Comparison of ENCODE assay signal across 17 cellular contexts in the genomic region with DNA sequence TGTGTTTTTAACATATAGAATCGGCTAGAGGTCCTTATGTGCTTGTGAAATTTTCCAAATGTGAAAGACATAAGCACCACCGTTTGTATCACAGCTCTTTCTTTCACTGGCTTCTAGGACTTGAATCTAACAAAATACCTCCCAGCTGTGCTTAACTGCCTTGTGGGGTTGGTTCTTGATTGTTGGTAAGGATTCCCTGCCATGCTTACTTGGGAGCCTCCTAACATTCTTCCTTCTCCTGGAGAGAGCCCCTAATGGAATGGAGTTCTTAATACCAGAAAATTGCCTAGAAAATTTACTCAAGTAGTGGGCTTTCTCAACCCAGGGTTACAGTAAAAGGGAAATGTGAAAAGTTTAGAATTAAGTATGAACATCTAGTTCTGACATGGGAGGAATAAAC.
DNase-seq lines count a peak whose midpoint lies in the region; ATAC-seq, FAIRE-seq and TF ChIP-seq lines count a peak whose summit lies in the region.
"Had no signal": no experiment of that assay in that cellular context is flagged by ENCODE, and none has a peak within 500 bp of the region (broad histone marks: within the 10 kb centered on the region; RNA-seq: fewer than 3 reads in every experiment).

No MANE protein-coding gene starts in this region.

- no peak overlapping the region for H4K91ac ChIP-seq in H1 (replicated peaks; ENCODE audit: insufficient read length, low read length)
- no peak overlapping the region for H4K91ac ChIP-seq in neuronal stem cell (ENCODE audit: low read depth, low read length, poor library complexity)

- no peak overlapping the region for H2BK12ac ChIP-seq in H1 (ENCODE audit: low read depth, low read length)
- no peak overlapping the region for H2BK12ac ChIP-seq in neuronal stem cell (ENCODE audit: low read length)

- H3K36me3 ChIP-seq in PC-9 (ENCODE audit: low read depth), result no peaks in the 10 kb centered on the region
- H3K36me3 ChIP-seq in H1 (ENCODE audit: control insufficient read depth in 2 of 4, insufficient read depth in 4 of 4, low read length in 3 of 4), result no peaks in the 10 kb centered on the region
- H3K36me3 ChIP-seq in mesendoderm (ENCODE audit: control insufficient read depth, insufficient read depth, low read length), result no peaks in the 10 kb centered on the region
- H3K36me3 ChIP-seq in neuronal stem cell (replicated peaks in 1 of 2; ENCODE audit: control insufficient read depth in 2 of 2, insufficient read depth in 2 of 2, low read length in 2 of 2), result no peaks in the 10 kb centered on the region
- no peaks in the 10 kb centered on the region for H3K36me3 ChIP-seq in gastrocnemius medialis
- H3K36me3 ChIP-seq: HAP-1 had no signal

- H2BK15ac ChIP-seq in H1 (ENCODE audit: low read length) (no peak overlapping the region), mesendoderm (replicated peaks; ENCODE audit: low read depth) (no peak overlapping the region), neuronal stem cell (ENCODE audit: low read length) (no peak overlapping the region)

- POLR2A ChIA-PET in PC-9 (lab: Charles Lee; ENCODE audit: unreplicated experiment), result no interaction called here
- POLR2A ChIA-PET in H1 (lab: Charles Lee; ENCODE audit: partially characterized antibody), result no interaction called here

- H2BK5ac ChIP-seq in H1 (ENCODE audit: low read depth, low read length), result no peak overlapping the region
- no peak overlapping the region for H2BK5ac ChIP-seq in mesendoderm (ENCODE audit: low read length)
- no peak overlapping the region for H2BK5ac ChIP-seq in neuronal stem cell (ENCODE audit: low read length)

- H3K4ac ChIP-seq in H1 (replicated peaks; ENCODE audit: insufficient read length, low read depth, low read length), result no peak overlapping the region
- no peak overlapping the region for H3K4ac ChIP-seq in mesendoderm (ENCODE audit: low read depth, low read length)
- no peak overlapping the region for H3K4ac ChIP-seq in neuronal stem cell (ENCODE audit: low read length)

- no peak overlapping the region for H3K9ac ChIP-seq in H1 (replicated peaks in 1 of 4; ENCODE audit: extremely low read depth in 1 of 4, low read depth in 3 of 4, low read length in 3 of 4)
- no peak overlapping the region for H3K9ac ChIP-seq in mesendoderm (ENCODE audit: low read length)
- no peak overlapping the region for H3K9ac ChIP-seq in neuronal stem cell (ENCODE audit: low read depth, low read length, poor library complexity)

- H3K4me3 ChIP-seq in PC-9 (no peak overlapping the region), H1 (ENCODE audit: extremely low read depth in 1 of 4, insufficient read depth in 2 of 4, low read depth in 3 of 4, low read length in 4 of 4) (no peak overlapping the region), mesendoderm (ENCODE audit: low read length) (no peak overlapping the region), neuronal stem cell (ENCODE audit: low read length in 2 of 2) (no peak overlapping the region), gastrocnemius medialis (no peak overlapping the region)
- H3K4me3 ChIP-seq: HAP-1 had no signal

- H3K79me2 ChIP-seq in PC-9 (ENCODE audit: low read depth), result no peaks in the 10 kb centered on the region
- no peaks in the 10 kb centered on the region for H3K79me2 ChIP-seq in H1 (ENCODE audit: control insufficient read depth in 1 of 2, insufficient read depth in 2 of 2, low read length in 2 of 2)
- no peaks in the 10 kb centered on the region for H3K79me2 ChIP-seq in mesendoderm (ENCODE audit: control insufficient read depth, insufficient read depth, low read length)

- in situ Hi-C loops in gastrocnemius medialis (cut with MboI; ENCODE audit: low sequenced_read_pairs in 4 of 4), result no loop called here

- H2BK120ac ChIP-seq in H1 (replicated peaks; ENCODE audit: low read depth, low read length), result no peak overlapping the region
- H2BK120ac ChIP-seq in mesendoderm (ENCODE audit: low read depth, low read length), result no peak overlapping the region
- no peak overlapping the region for H2BK120ac ChIP-seq in neuronal stem cell (ENCODE audit: low read depth, low read length)

- no peak for TF ChIP-seq CTCF in PC-9 (conservative IDR thresholded peaks at IDR 0.05)
- TF ChIP-seq CTCF in H1 (IDR thresholded peaks at IDR 0.05; ENCODE audit: control extremely low read depth in 1 of 3, insufficient read depth in 1 of 3, low read depth in 1 of 3, low read length in 3 of 3), result no peak
- no peak for TF ChIP-seq CTCF in gastrocnemius medialis (IDR thresholded peaks at IDR 0.05 in 4 of 5, conservative IDR thresholded peaks at IDR 0.05 in 1 of 5)

- H3K23ac ChIP-seq in H1 (ENCODE audit: insufficient read length), result no peak overlapping the region
- no peak overlapping the region for H3K23ac ChIP-seq in mesendoderm (ENCODE audit: low read length)
- no peak overlapping the region for H3K23ac ChIP-seq in neuronal stem cell (ENCODE audit: low read depth, low read length, poor library complexity)

- H3K4me2 ChIP-seq in PC-9 (no peak overlapping the region), H1 (ENCODE audit: insufficient read depth in 1 of 2, low read depth in 2 of 2, low read length in 2 of 2) (no peak overlapping the region), mesendoderm (ENCODE audit: low read length) (no peak overlapping the region), neuronal stem cell (ENCODE audit: insufficient read depth, low read length, poor library complexity, severe bottlenecking) (no peak overlapping the region)

- TF ChIP-seq RAD21 in H1 (IDR thresholded peaks at IDR 0.05 in 1 of 2, conservative IDR thresholded peaks at IDR 0.05 in 1 of 2; ENCODE audit: low read depth in 2 of 2, low read length in 2 of 2), result no peak

- no peaks in the 10 kb centered on the region for H3K23me2 ChIP-seq in H1 (ENCODE audit: low read depth, low read length)

- H3K79me1 ChIP-seq in H1 (ENCODE audit: low read depth, low read length) (no peaks in the 10 kb centered on the region), mesendoderm (ENCODE audit: low read length) (no peaks in the 10 kb centered on the region), neuronal stem cell (ENCODE audit: low read depth, low read length) (no peaks in the 10 kb centered on the region)

- intact Hi-C loops in PC-9 (cut with micrococcal nuclease; ENCODE audit: unreplicated experiment), result no loop called here
- intact Hi-C loops in gastrocnemius medialis (cut with DNase I; ENCODE audit: low total_unique reads), result no loop called here

- CTCF ChIA-PET in PC-9 (lab: Charles Lee) (no interaction called here), H1 (lab: Charles Lee; ENCODE audit: partially characterized antibody) (interaction anchor here (1.2 kb wide), 1 partner anchor 22 kb away, joined by 3 read pairs; no protein-coding TSS in a partner anchor)

- H3K56ac ChIP-seq in H1 (replicated peaks; ENCODE audit: insufficient read length, low read depth, low read length) (no peak overlapping the region), mesendoderm (ENCODE audit: low read length) (no peak overlapping the region)

- TF ChIP-seq POLR2A in H1 (IDR thresholded peaks at IDR 0.05; ENCODE audit: control extremely low read depth in 1 of 2, low read depth in 2 of 2, low read length in 2 of 2) (no peak), gastrocnemius medialis (IDR thresholded peaks at IDR 0.05) (no peak)

- H3K27ac ChIP-seq in PC-9, result no peak overlapping the region
- no peak overlapping the region for H3K27ac ChIP-seq in H1 (ENCODE audit: low read depth, low read length)
- no peak overlapping the region for H3K27ac ChIP-seq in mesendoderm (ENCODE audit: low read depth, low read length)
- H3K27ac ChIP-seq in neuronal stem cell (replicated peaks; ENCODE audit: low read length), result no peak overlapping the region
- H3K27ac ChIP-seq in gastrocnemius medialis, result no peak overlapping the region
- H3K27ac ChIP-seq: C4-2B had no signal

- H3K9me2 ChIP-seq in PC-9 (ENCODE audit: insufficient read depth), result no peaks in the 10 kb centered on the region

- H3K4me1 ChIP-seq in PC-9 (replicated peaks; ENCODE audit: insufficient read depth) (no peaks in the 10 kb centered on the region), H1 (replicated peaks in 1 of 4; ENCODE audit: control insufficient read depth in 3 of 4, insufficient read depth in 4 of 4, low read length in 3 of 4) (no peaks in the 10 kb centered on the region), mesendoderm (ENCODE audit: control insufficient read depth, low read depth, low read length) (no peaks in the 10 kb centered on the region), neuronal stem cell (ENCODE audit: control insufficient read depth in 2 of 2, insufficient read depth in 1 of 2, low read depth in 1 of 2, low read length in 2 of 2) (no peaks in the 10 kb centered on the region), gastrocnemius medialis (no peaks in the 10 kb centered on the region)
- H3K4me1 ChIP-seq: Caco-2 had no signal

- 77% methylated on average over 2 of the region's 2 CpGs; no CpG with 5 or more reads in 1 of the 2 experiments for WGBS in H1 (ENCODE audit: extremely low coverage in 1 of 2, insufficient coverage in 1 of 2, insufficient read length in 1 of 2, insufficient replicate concordance in 2 of 2, low coverage in 1 of 2, low lambda C conversion rate in 2 of 2, missing lambda C conversion rate in 1 of 2), 2 experiments
- no CpG with 5 or more reads among the region's 2 CpGs for WGBS in mesendoderm (ENCODE audit: extremely low coverage, insufficient coverage, low lambda C conversion rate)
- no CpG with 5 or more reads among the region's 2 CpGs for WGBS in neuronal stem cell (ENCODE audit: extremely low coverage in 2 of 2, insufficient read length in 2 of 2, insufficient replicate concordance in 1 of 2), 2 donors

- H3K9me3 ChIP-seq in PC-9 (ENCODE audit: insufficient read depth, low read depth), result no peaks in the 10 kb centered on the region
- no peaks in the 10 kb centered on the region for H3K9me3 ChIP-seq in H1 (ENCODE audit: insufficient read depth in 2 of 2, low read depth in 1 of 2, low read length in 1 of 2)
- H3K9me3 ChIP-seq in neuronal stem cell (replicated peaks in 1 of 2; ENCODE audit: control insufficient read depth in 2 of 2, insufficient read depth in 1 of 2, low read depth in 1 of 2, low read length in 2 of 2), result no peaks in the 10 kb centered on the region
- no peaks in the 10 kb centered on the region for H3K9me3 ChIP-seq in gastrocnemius medialis
- H3K9me3 ChIP-seq: Caco-2, HAP-1 had no signal

- no peak overlapping the region for H2BK20ac ChIP-seq in H1 (ENCODE audit: low read length)

- H3K18ac ChIP-seq in H1 (ENCODE audit: extremely low read depth, low read length) (no peak overlapping the region), mesendoderm (ENCODE audit: low read length) (no peak overlapping the region), neuronal stem cell (ENCODE audit: low read length) (no peak overlapping the region)

- no TSS peak for BruUV-seq in PC-9 (replicated peaks; lab: Mats Ljungman, UMichigan)

- no peak for FAIRE-seq in H1 (lab: Jason Lieb, UNC)
- FAIRE-seq: A204.1, D721Med, G401.6, GM12891 had no signal

- peak overlapping the region; percentile 42; the same call in 1 of the 2 replicates for H2AFZ ChIP-seq in PC-9
- peak overlapping the region; percentile 40; the same call in 1 of the 2 replicates for H2AFZ ChIP-seq in H1 (ENCODE audit: low read length)
- peak overlapping the region; percentile 20 for H2AFZ ChIP-seq in neuronal stem cell (ENCODE audit: low read length)

- H4K5ac ChIP-seq in H1 (ENCODE audit: insufficient read length, low read depth, low read length) (no peak overlapping the region), mesendoderm (ENCODE audit: low read length) (no peak overlapping the region)

- no peaks in the 10 kb centered on the region for H3K27me3 ChIP-seq in PC-9 (ENCODE audit: insufficient read depth, low read depth)
- H3K27me3 ChIP-seq in H1 (replicated peaks in 1 of 4; ENCODE audit: control insufficient read depth in 3 of 4, extremely low read depth in 1 of 4, insufficient read depth in 3 of 4, low read length in 3 of 4), result no peaks in the 10 kb centered on the region
- H3K27me3 ChIP-seq in mesendoderm (ENCODE audit: insufficient read depth, low read length, poor library complexity), result no peaks in the 10 kb centered on the region
- H3K27me3 ChIP-seq in neuronal stem cell (ENCODE audit: control insufficient read depth in 3 of 3, insufficient read depth in 3 of 3, low read depth in 1 of 3, low read length in 3 of 3), result no peaks in the 10 kb centered on the region
- no peaks in the 10 kb centered on the region for H3K27me3 ChIP-seq in gastrocnemius medialis

- DNase-seq in PC-9, result no peak
- no peak for DNase-seq in H1 (ENCODE audit: low read depth in 1 of 2, low spot score in 2 of 2)
- peak; percentile 11 for DNase-seq in mesendoderm
- no peak for DNase-seq in neuronal stem cell (ENCODE audit: low spot score)
- DNase-seq in stimulated activated naive CD4-positive, alpha-beta T cell (lab: John Stamatoyannopoulos, UW), result no peak
- DNase-seq in gastrocnemius medialis, result no peak
- DNase-seq: ACHN; Caco-2; CD4-positive, alpha-beta T cell; GOT3 had no signal

- no peaks in the 10 kb centered on the region for H3F3A ChIP-seq in PC-9 (ENCODE audit: insufficient read depth, low read depth)

- H4K20me1 ChIP-seq in PC-9 (ENCODE audit: insufficient read depth) (no peaks in the 10 kb centered on the region), H1 (replicated peaks in 1 of 2; ENCODE audit: control insufficient read depth in 1 of 2, insufficient read depth in 2 of 2, low read length in 2 of 2) (no peaks in the 10 kb centered on the region)

- ATAC-seq in HG03196 (IDR thresholded peaks at IDR 0.05; ENCODE audit: unreplicated experiment) (no peak), gastrocnemius medialis (no peak)

- no peak overlapping the region for H3K14ac ChIP-seq in H1 (ENCODE audit: insufficient read length)
- no peak overlapping the region for H3K14ac ChIP-seq in neuronal stem cell (ENCODE audit: low read length)

- TF ChIP-seq EP300 in H1 (IDR thresholded peaks at IDR 0.05; ENCODE audit: borderline replicate concordance in 1 of 2, low read depth in 2 of 2, low read length in 2 of 2), result no peak

- H2AK5ac ChIP-seq in H1 (ENCODE audit: low read depth, low read length) (no peak overlapping the region), mesendoderm (ENCODE audit: low read length) (no peak overlapping the region), neuronal stem cell (ENCODE audit: low read depth, low read length) (no peak overlapping the region)

- H4K8ac ChIP-seq in H1 (ENCODE audit: extremely low read depth, insufficient read depth, low read length) (no peak overlapping the region), mesendoderm (ENCODE audit: low read depth, low read length) (no peak overlapping the region), neuronal stem cell (ENCODE audit: low read depth, low read length) (no peak overlapping the region)
